In genomic region chr6:169982461-169983386, GRCh38 we compare ENCODE assay signal across 19 cellular contexts.
"Had no signal": no experiment of that assay in that cellular context is flagged by ENCODE, and none has a peak within 500 bp of the region (broad histone marks: within the 10 kb centered on the region; RNA-seq: fewer than 3 reads in every experiment).

No MANE protein-coding gene starts in this region.

- H3K27me3 Mint-ChIP-seq: activated CD4-positive, alpha-beta memory T cell treated with anti-CD3 and anti-CD28 coated beads for 36 hours had no signal

- H3K27ac ChIP-seq: breast epithelium, colonic mucosa, dorsolateral prefrontal cortex, esophagus muscularis mucosa, gastrocnemius medialis, heart left ventricle, thoracic aorta, upper lobe of left lung had no signal

- H3K27me3 ChIP-seq: breast epithelium, colonic mucosa, dorsolateral prefrontal cortex, upper lobe of left lung had no signal

- H3K36me3 Mint-ChIP-seq: activated CD4-positive, alpha-beta memory T cell treated with anti-CD3 and anti-CD28 coated beads for 36 hours; activated naive CD4-positive, alpha-beta T cell treated with anti-CD3 and anti-CD28 coated beads, Interleukin-2, amount 50 U/mL, for 72 hours; mesothelial cell of epicardium; natural killer cell had no signal

- H3K36me3 ChIP-seq: breast epithelium, colonic mucosa, esophagus muscularis mucosa, gastrocnemius medialis, heart left ventricle, thoracic aorta, upper lobe of left lung had no signal

- H3K27ac Mint-ChIP-seq: activated CD4-positive, alpha-beta memory T cell treated with anti-CD3 and anti-CD28 coated beads for 36 hours; activated naive CD4-positive, alpha-beta T cell treated with anti-CD3 and anti-CD28 coated beads, Interleukin-2, amount 50 U/mL, for 72 hours; effector memory CD8-positive, alpha-beta T cell; mesothelial cell of epicardium; natural killer cell had no signal

- H3K4me1 ChIP-seq: breast epithelium, colonic mucosa, esophagus muscularis mucosa, gastrocnemius medialis, heart left ventricle had no signal

- H3K4me1 Mint-ChIP-seq: mesothelial cell of epicardium, natural killer cell had no signal

- ATAC-seq: activated naive CD4-positive, alpha-beta T cell treated with anti-CD3 and anti-CD28 coated beads, Interleukin-2, amount 50 U/mL, for 72 hours; effector memory CD8-positive, alpha-beta T cell; gastrocnemius medialis; heart left ventricle; left colon; natural killer cell; SK-N-SH treated with all-trans-retinoic acid at 6 μM for 48 hours had no signal

- H3K9me3 Mint-ChIP-seq: activated CD4-positive, alpha-beta memory T cell treated with anti-CD3 and anti-CD28 coated beads for 36 hours; activated naive CD4-positive, alpha-beta T cell treated with anti-CD3 and anti-CD28 coated beads, Interleukin-2, amount 50 U/mL, for 72 hours; effector memory CD8-positive, alpha-beta T cell; mesothelial cell of epicardium; natural killer cell had no signal

- H3K4me3 ChIP-seq: breast epithelium, colonic mucosa, dorsolateral prefrontal cortex, esophagus muscularis mucosa, gastrocnemius medialis, heart left ventricle, thoracic aorta, upper lobe of left lung had no signal

- H3K9me3 ChIP-seq: breast epithelium, colonic mucosa, esophagus muscularis mucosa, gastrocnemius medialis, heart left ventricle, thoracic aorta, upper lobe of left lung had no signal

- DNase-seq: activated CD4-positive, alpha-beta memory T cell treated with anti-CD3 and anti-CD28 coated beads for 36 hours; activated CD4-positive, alpha-beta T cell treated with anti-CD3 and anti-CD28 coated beads for 48 hours; colonic mucosa; effector memory CD8-positive, alpha-beta T cell; gastrocnemius medialis; left colon; natural killer cell; retina; stimulated activated CD4-positive, alpha-beta T cell treated with anti-CD3 and anti-CD28 coated beads, Interleukin-4, amount 100 ng/mL, for 1 hour; stimulated activated naive CD4-positive, alpha-beta T cell treated with Interleukin-2 at 50 U/mL for 16 hours had no signal

- H3K4me3 Mint-ChIP-seq: activated CD4-positive, alpha-beta memory T cell treated with anti-CD3 and anti-CD28 coated beads for 36 hours; effector memory CD8-positive, alpha-beta T cell; mesothelial cell of epicardium; natural killer cell had no signal
